8 cellular contexts compared by ENCODE assay signal in genomic region chr6:116278478-116278822, GRCh38. TPM values are rescaled to one million over a fixed set of nuclear protein-coding genes. Genes with fewer than 3 reads are reported as not detected.
DNase-seq lines count a peak whose midpoint lies in the region; ATAC-seq and TF ChIP-seq lines count a peak whose summit lies in the region.

No MANE protein-coding gene starts in this region.

- H3K4me3 Mint-ChIP-seq in activated CD8-positive, alpha-beta T cell treated with anti-CD3 and anti-CD28 coated beads, Interleukin-2, amount 10 ng/mL, durations not matched to agents 7 days and 5 days, result peak overlapping the region; percentile 96
- H3K4me3 Mint-ChIP-seq in stimulated activated memory B cell treated with anti-CD40 and anti-IgM and Interleukin-4, amounts not matched to agents 10 μg/mL and 1 μg/mL and 100 μg/mL, for 72 hours, result peak overlapping the region; percentile 97

- no peaks in the 10 kb centered on the region for H3K9me3 Mint-ChIP-seq in activated CD8-positive, alpha-beta T cell treated with anti-CD3 and anti-CD28 coated beads, Interleukin-2, amount 10 ng/mL, durations not matched to agents 7 days and 5 days (ENCODE audit: insufficient read depth)
- no peaks in the 10 kb centered on the region for H3K9me3 Mint-ChIP-seq in stimulated activated memory B cell treated with anti-CD40 and anti-IgM and Interleukin-4, amounts not matched to agents 10 μg/mL and 1 μg/mL and 100 μg/mL, for 72 hours

- peaks cover 46% of the 10 kb centered on the region for H3K4me1 Mint-ChIP-seq in activated CD8-positive, alpha-beta T cell treated with anti-CD3 and anti-CD28 coated beads, Interleukin-2, amount 10 ng/mL, durations not matched to agents 7 days and 5 days (ENCODE audit: low read depth)
- H3K4me1 Mint-ChIP-seq in stimulated activated memory B cell treated with anti-CD40 and anti-IgM and Interleukin-4, amounts not matched to agents 10 μg/mL and 1 μg/mL and 100 μg/mL, for 72 hours, result peaks cover 62% of the 10 kb centered on the region

- no peaks in the 10 kb centered on the region for H3K27me3 ChIP-seq in HL-60 (ENCODE audit: insufficient read depth, poor library complexity, severe bottlenecking)

- no peak for ATAC-seq in activated CD8-positive, alpha-beta T cell treated with anti-CD3 and anti-CD28 coated beads, Interleukin-2, amount 10 ng/mL, durations not matched to agents 7 days and 5 days
- no peak for ATAC-seq in stimulated activated memory B cell treated with anti-CD40 and anti-IgM and Interleukin-4, amounts not matched to agents 10 μg/mL and 1 μg/mL and 100 μg/mL, for 72 hours

- CTCF ChIA-PET in activated CD8-positive, alpha-beta T cell treated with anti-CD3 and anti-CD28 coated beads, Interleukin-2, amount 10 ng/mL, durations not matched to agents 7 days and 5 days (lab: Charles Lee), result interaction anchor here (1.5 to 2.5 kb wide), 4 partner anchors 9 to 177 kb away, joined by 3 to 13 read pairs (median 8); no protein-coding TSS in a partner anchor

- POLR2A ChIA-PET in activated CD8-positive, alpha-beta T cell treated with anti-CD3 and anti-CD28 coated beads, Interleukin-2, amount 10 ng/mL, durations not matched to agents 7 days and 5 days (lab: Charles Lee), result interaction anchor here (1.0 to 4.4 kb wide), 5 partner anchors 26 to 293 kb away, joined by 5 to 51 read pairs (median 6); partner anchors contain the start of genes NT5DC1, RWDD1 and TSPYL4

- peaks cover 44% of the 10 kb centered on the region for H3K36me3 Mint-ChIP-seq in activated CD8-positive, alpha-beta T cell treated with anti-CD3 and anti-CD28 coated beads, Interleukin-2, amount 10 ng/mL, durations not matched to agents 7 days and 5 days (ENCODE audit: low read depth)
- peaks cover 40% of the 10 kb centered on the region for H3K36me3 Mint-ChIP-seq in stimulated activated memory B cell treated with anti-CD40 and anti-IgM and Interleukin-4, amounts not matched to agents 10 μg/mL and 1 μg/mL and 100 μg/mL, for 72 hours

- DNase-seq in HL-60 (ENCODE audit: low read depth in 1 of 2, low spot score in 1 of 2) (no peak), AG20443 (ENCODE audit: low spot score) (no peak), NCI-H2107 treated with DMSO at 0.1 percent for 48 hours (lab: John Stamatoyannopoulos, UW; ENCODE audit: unreplicated experiment) (no peak), NCI-H2107 (lab: John Stamatoyannopoulos, UW) (no peak)
- no peak for DNase-seq in activated CD8-positive, alpha-beta T cell treated with anti-CD3 and anti-CD28 coated beads, Interleukin-2, amount 10 ng/mL, durations not matched to agents 7 days and 5 days
- no peak for DNase-seq in stimulated activated CD4-positive, alpha-beta T cell treated with anti-CD3 and anti-CD28 coated beads, Interleukin-12 subunit alpha, Interleukin-12 subunit beta, amount 100 ng/mL, for 4 hours

- H3K4me3 ChIP-seq in HL-60 (replicated peaks; ENCODE audit: insufficient read depth, low read length) (peak overlapping the region; percentile 79), iPS-11a (ENCODE audit: low read depth, low read length) (peak overlapping the region; percentile 96)

- H3K27ac Mint-ChIP-seq in activated CD8-positive, alpha-beta T cell treated with anti-CD3 and anti-CD28 coated beads, Interleukin-2, amount 10 ng/mL, durations not matched to agents 7 days and 5 days, result peak overlapping the region; percentile 98
- H3K27ac Mint-ChIP-seq in stimulated activated memory B cell treated with anti-CD40 and anti-IgM and Interleukin-4, amounts not matched to agents 10 μg/mL and 1 μg/mL and 100 μg/mL, for 72 hours, result peak overlapping the region; percentile 96

- H3K27me3 Mint-ChIP-seq in activated CD8-positive, alpha-beta T cell treated with anti-CD3 and anti-CD28 coated beads, Interleukin-2, amount 10 ng/mL, durations not matched to agents 7 days and 5 days (ENCODE audit: low read depth), result no peaks in the 10 kb centered on the region
- no peaks in the 10 kb centered on the region for H3K27me3 Mint-ChIP-seq in stimulated activated memory B cell treated with anti-CD40 and anti-IgM and Interleukin-4, amounts not matched to agents 10 μg/mL and 1 μg/mL and 100 μg/mL, for 72 hours

- TF ChIP-seq CTCF in HL-60 (IDR thresholded peaks at IDR 0.05; ENCODE audit: insufficient read depth, low read length), result no peak

- H3K27ac ChIP-seq in HL-60 (replicated peaks), result peak overlapping the region; percentile 90; the same call in 1 of the 2 replicates

RNA-seq across cellular contexts. Expression of gene TSPYL1, which starts 1.3 kb away (rescaled TPM):
- total RNA-seq in activated CD8-positive, alpha-beta T cell treated with anti-CD3 and anti-CD28 coated beads, Interleukin-2, amount 10 ng/mL, durations not matched to agents 7 days and 5 days, result 10 to 100 TPM; 37.8 to 38.4 TPM

RNA-seq across cellular contexts. Expression of gene TSPYL4, which starts 24.6 kb away (rescaled TPM):
- total RNA-seq in activated CD8-positive, alpha-beta T cell treated with anti-CD3 and anti-CD28 coated beads, Interleukin-2, amount 10 ng/mL, durations not matched to agents 7 days and 5 days, result 10 to 100 TPM; 19.3 to 19.8 TPM
